Comparison of ENCODE assay signal across 27 cellular contexts in the genomic region with DNA sequence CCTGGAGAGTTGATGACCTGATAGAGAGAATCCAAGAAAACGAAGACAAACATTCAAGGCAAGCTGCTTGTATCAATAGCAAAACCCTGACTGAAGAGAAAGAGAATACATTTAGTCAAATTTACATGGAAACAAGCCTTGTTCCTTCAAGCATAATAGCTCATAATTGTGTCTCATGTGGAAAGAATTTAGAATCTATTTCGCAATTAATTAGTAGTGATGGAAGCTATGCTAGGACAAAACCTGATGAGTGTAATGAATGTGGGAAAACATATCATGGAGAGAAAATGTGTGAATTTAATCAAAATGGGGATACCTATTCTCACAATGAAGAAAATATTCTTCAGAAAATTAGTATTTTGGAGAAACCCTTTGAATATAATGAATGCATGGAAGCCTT. TPM values are rescaled to one million over a fixed set of nuclear protein-coding genes. Genes with fewer than 3 reads are reported as not detected.
DNase-seq lines count a peak whose midpoint lies in the region; ATAC-seq, FAIRE-seq and TF ChIP-seq lines count a peak whose summit lies in the region.
"Had no signal": no experiment of that assay in that cellular context is flagged by ENCODE, and none has a peak within 500 bp of the region (broad histone marks: within the 10 kb centered on the region; RNA-seq: fewer than 3 reads in every experiment).

No MANE protein-coding gene starts in this region.

- H3K27me3 ChIP-seq in HepG2 (ENCODE audit: control insufficient read depth in 1 of 2, insufficient read depth in 2 of 2, low read length in 2 of 2) (no peaks in the 10 kb centered on the region), right lobe of liver (no peaks in the 10 kb centered on the region), K562 (ENCODE audit: control insufficient read depth in 2 of 2, insufficient read depth in 2 of 2, low read length in 2 of 2) (no peaks in the 10 kb centered on the region), liver (ENCODE audit: control insufficient read depth in 4 of 4, insufficient read depth in 4 of 4, low read length in 3 of 4) (no peaks in the 10 kb centered on the region), ascending aorta (no peaks in the 10 kb centered on the region), gastrocnemius medialis (peaks cover 0 to 2% (median 0%) of the 10 kb centered on the region in 3 donors)
- H3K27me3 ChIP-seq: BE2C, neutrophil, spleen had no signal

- CTCF ChIA-PET in HepG2 (lab: Yijun Ruan, JAX; ENCODE audit: low intra/inter-chr PET ratio, low total read pairs) (no interaction called here), K562 (lab: Yijun Ruan, JAX; ENCODE audit: low intra/inter-chr PET ratio) (no interaction called here)

- no peaks in the 10 kb centered on the region for H3K9me1 ChIP-seq in K562 (ENCODE audit: control insufficient read depth, insufficient read depth, low read length)

- BruUV-seq in HepG2 (replicated peaks; lab: Mats Ljungman, UMichigan) (no TSS peak), K562 (replicated peaks; lab: Mats Ljungman, UMichigan) (no TSS peak)

- H3K4me1 ChIP-seq in HepG2 (ENCODE audit: insufficient read depth, low read length), result no peaks in the 10 kb centered on the region
- H3K4me1 ChIP-seq in right lobe of liver, result no peaks in the 10 kb centered on the region
- H3K4me1 ChIP-seq in K562 (replicated peaks in 1 of 2; ENCODE audit: control insufficient read depth in 2 of 2, insufficient read depth in 2 of 2, low read length in 2 of 2), result no peaks in the 10 kb centered on the region
- no peaks in the 10 kb centered on the region for H3K4me1 ChIP-seq in liver (ENCODE audit: control insufficient read depth in 4 of 4, insufficient read depth in 4 of 4, low read length in 3 of 4)
- no peaks in the 10 kb centered on the region for H3K4me1 ChIP-seq in ascending aorta
- no peaks in the 10 kb centered on the region for H3K4me1 ChIP-seq in gastrocnemius medialis
- H3K4me1 ChIP-seq: BE2C, lower lobe of right lung, spleen had no signal

- peaks cover 13 to 66% of the 10 kb centered on the region in 2 experiments for H3K36me3 ChIP-seq in HepG2 (replicated peaks in 1 of 2; ENCODE audit: control insufficient read depth in 1 of 2, insufficient read depth in 2 of 2, low read length in 2 of 2)
- peaks cover 7 to 66% (median 41%) of the 10 kb centered on the region in 4 donors for H3K36me3 ChIP-seq in right lobe of liver
- H3K36me3 ChIP-seq in K562 (ENCODE audit: control insufficient read depth, insufficient read depth, low read length), result peaks cover 65% of the 10 kb centered on the region
- H3K36me3 ChIP-seq in liver (ENCODE audit: control insufficient read depth in 4 of 4, insufficient read depth in 3 of 4, low read depth in 1 of 4, low read length in 3 of 4), result peaks cover 19 to 70% (median 63%) of the 10 kb centered on the region in 4 donors
- peaks cover 65 to 74% of the 10 kb centered on the region in 2 donors for H3K36me3 ChIP-seq in ascending aorta
- H3K36me3 ChIP-seq in gastrocnemius medialis, result peaks cover 18 to 91% of the 10 kb centered on the region in 2 donors

- intact Hi-C loops in HepG2 (cut with micrococcal nuclease; ENCODE audit: unreplicated experiment) (no loop called here), right lobe of liver (cut with DNase I) (no loop called here), K562 (cut with micrococcal nuclease) (no loop called here), ascending aorta (cut with DNase I) (no loop called here), gastrocnemius medialis (cut with DNase I; ENCODE audit: low total_unique reads) (no loop called here)

- H2AFZ ChIP-seq in HepG2 (ENCODE audit: low read length) (no peak overlapping the region), K562 (ENCODE audit: low read depth, low read length) (no peak overlapping the region)

- H3K9me3 ChIP-seq in HepG2 (ENCODE audit: low read length) (no peaks in the 10 kb centered on the region), right lobe of liver (peaks cover 7 to 75% (median 52%) of the 10 kb centered on the region in 4 donors), K562 (replicated peaks; ENCODE audit: control insufficient read depth, insufficient read depth, low read depth, low read length) (peaks cover 76% of the 10 kb centered on the region), liver (ENCODE audit: control insufficient read depth in 4 of 4, low read length in 3 of 4) (peaks cover 42 to 93% (median 77%) of the 10 kb centered on the region in 4 donors), ascending aorta (peaks cover 82 to 100% of the 10 kb centered on the region in 2 donors), gastrocnemius medialis (peaks cover 14 to 97% (median 66%) of the 10 kb centered on the region in 3 donors)

- H3K9ac ChIP-seq in HepG2 (ENCODE audit: insufficient read depth, low read depth, low read length) (no peak overlapping the region), K562 (ENCODE audit: insufficient read depth in 1 of 2, low read depth in 2 of 2, low read length in 2 of 2) (no peak overlapping the region), liver (ENCODE audit: low read depth in 1 of 2, low read length in 2 of 2) (no peak overlapping the region)

- no peak for TF ChIP-seq EP300 in HepG2 (IDR thresholded peaks at IDR 0.05; ENCODE audit: low read depth in 2 of 2, low read length in 2 of 2)
- TF ChIP-seq EP300 in HepG2 (CRISPR knock-in tag; IDR thresholded peaks at IDR 0.05; ENCODE audit: borderline replicate concordance), result no peak
- TF ChIP-seq EP300 in K562 (IDR thresholded peaks at IDR 0.05; ENCODE audit: low read length), result no peak

- H4K20me1 ChIP-seq in HepG2 (ENCODE audit: insufficient read depth, low read length) (no peaks in the 10 kb centered on the region), K562 (replicated peaks; ENCODE audit: control insufficient read depth, insufficient read depth, low read length) (no peaks in the 10 kb centered on the region)

- H3K27ac ChIP-seq in HepG2 (ENCODE audit: extremely low read length, insufficient read depth, low read length), result no peak overlapping the region
- no peak overlapping the region for H3K27ac ChIP-seq in right lobe of liver
- H3K27ac ChIP-seq in K562 (ENCODE audit: extremely low read depth, low read depth, low read length), result no peak overlapping the region
- no peak overlapping the region for H3K27ac ChIP-seq in liver (ENCODE audit: low read depth in 1 of 2, low read length in 2 of 2)
- H3K27ac ChIP-seq in ascending aorta, result no peak overlapping the region
- H3K27ac ChIP-seq in gastrocnemius medialis, result no peak overlapping the region
- H3K27ac ChIP-seq: lower lobe of right lung, neutrophil, RWPE1, spleen, WERI-Rb-1 had no signal

- POLR2A ChIA-PET in HepG2 (lab: Yijun Ruan, JAX), result no interaction called here
- POLR2A ChIA-PET in K562 (lab: Yijun Ruan, JAX), result interaction anchor here (0.6 to 0.9 kb wide), 2 partner anchors 18 to 186 kb away, joined by 3 to 4 read pairs; partner anchors contain the start of gene RBAK

- no peak for ATAC-seq in HepG2
- no peak for ATAC-seq in right lobe of liver
- no peak for ATAC-seq in K562
- no peak for ATAC-seq in GM21515 (IDR thresholded peaks at IDR 0.05; ENCODE audit: unreplicated experiment)
- no peak for ATAC-seq in gastrocnemius medialis
- ATAC-seq: lower lobe of right lung, SK-N-SH treated with all-trans-retinoic acid at 6 μM for 48 hours had no signal

- no peak for TF ChIP-seq RAD21 in HepG2 (CRISPR knock-in tag; IDR thresholded peaks at IDR 0.05)
- TF ChIP-seq RAD21 in K562 (CRISPR knock-in tag; conservative IDR thresholded peaks at IDR 0.05 in 1 of 2, IDR thresholded peaks at IDR 0.05 in 1 of 2), result no peak
- no peak for TF ChIP-seq RAD21 in liver (IDR thresholded peaks at IDR 0.05)

- H3K79me2 ChIP-seq in HepG2 (ENCODE audit: insufficient read depth, low read length), result no peaks in the 10 kb centered on the region
- no peaks in the 10 kb centered on the region for H3K79me2 ChIP-seq in K562 (ENCODE audit: control insufficient read depth, insufficient read depth, low read length)

- 99% methylated on average over 2 of the region's 2 CpGs for WGBS in HepG2 (ENCODE audit: low lambda C conversion rate)
- 86% methylated on average over 2 of the region's 2 CpGs for WGBS in right lobe of liver (ENCODE audit: insufficient coverage, low coverage, low lambda C conversion rate, missing lambda C conversion rate)
- 95% methylated on average over 2 of the region's 2 CpGs for WGBS in K562 (ENCODE audit: insufficient coverage, low coverage, missing lambda C conversion rate)
- 98% methylated on average over 2 of the region's 2 CpGs for WGBS in liver

- H3K4me2 ChIP-seq in HepG2 (ENCODE audit: low read depth, low read length) (no peak overlapping the region), K562 (ENCODE audit: insufficient read depth, low read length) (no peak overlapping the region)

- TF ChIP-seq POLR2A in HepG2 (IDR thresholded peaks at IDR 0.05; ENCODE audit: insufficient read depth in 1 of 2, low read depth in 2 of 2, low read length in 2 of 2), result no peak
- TF ChIP-seq POLR2A in right lobe of liver (IDR thresholded peaks at IDR 0.05), result no peak
- no peak for TF ChIP-seq POLR2A in K562 (conservative IDR thresholded peaks at IDR 0.05)
- no peak for TF ChIP-seq POLR2A in gastrocnemius medialis (IDR thresholded peaks at IDR 0.05)

- no peak for TF ChIP-seq CTCF in HepG2 (CRISPR knock-in tag; IDR thresholded peaks at IDR 0.05)
- no peak for TF ChIP-seq CTCF in right lobe of liver (IDR thresholded peaks at IDR 0.05)
- TF ChIP-seq CTCF in K562 (IDR thresholded peaks at IDR 0.05 in 2 of 3, conservative IDR thresholded peaks at IDR 0.05 in 1 of 3; ENCODE audit: insufficient read depth in 2 of 3, low read depth in 1 of 3, low read length in 3 of 3), result no peak
- no peak for TF ChIP-seq CTCF in liver (IDR thresholded peaks at IDR 0.05; ENCODE audit: low read depth, low read length, missing input control)
- TF ChIP-seq CTCF in ascending aorta (IDR thresholded peaks at IDR 0.05), result no peak
- TF ChIP-seq CTCF in gastrocnemius medialis (IDR thresholded peaks at IDR 0.05 in 4 of 5, conservative IDR thresholded peaks at IDR 0.05 in 1 of 5), result no peak

- DNase-seq in HepG2 (ENCODE audit: low spot score), result no peak
- DNase-seq in right lobe of liver, result no peak
- no peak for DNase-seq in K562 (ENCODE audit: extremely low read depth in 1 of 4, low spot score in 3 of 4)
- no peak for DNase-seq in MV-4-11 (lab: John Stamatoyannopoulos, UW)
- no peak for DNase-seq in ascending aorta (ENCODE audit: low spot score in 2 of 2)
- DNase-seq in gastrocnemius medialis, result no peak
- DNase-seq: activated CD4-positive, alpha-beta T cell treated with anti-CD3 and anti-CD28 coated beads, Interleukin-2, amount 50 U/mL, for 1 hour; activated gamma-delta T cell; BE2C; H7; hypothalamus; lower lobe of right lung; MM.1S; NCI-H1436; NCI-H2107; NCI-H524; spleen; WERI-Rb-1 had no signal

- in situ Hi-C loops in HepG2 (cut with HindIII; ENCODE audit: extremely low pct_ligation_motif_present, low pct_unique_long_range_greater_than_20kb) (no loop called here), K562 (cut with MboI) (no loop called here), gastrocnemius medialis (cut with MboI; ENCODE audit: low sequenced_read_pairs in 4 of 4) (no loop called here)

- FAIRE-seq in HepG2 (lab: Jason Lieb, UNC) (no peak), K562 (lab: Jason Lieb, UNC) (no peak)
- FAIRE-seq: A204.1, D721Med, frontal cortex, keratinocyte had no signal

- H3K4me3 ChIP-seq in HepG2 (replicated peaks in 1 of 3; ENCODE audit: insufficient read depth in 1 of 3, low read depth in 2 of 3, low read length in 3 of 3), result no peak overlapping the region
- H3K4me3 ChIP-seq in right lobe of liver, result no peak overlapping the region
- no peak overlapping the region for H3K4me3 ChIP-seq in K562
- H3K4me3 ChIP-seq in liver (ENCODE audit: low read depth in 1 of 3, low read length in 3 of 3), result peak overlapping the region in 2 of 3 donors; percentile 28 to 47
- no peak overlapping the region for H3K4me3 ChIP-seq in ascending aorta
- peak overlapping the region in 1 of 4 donors; percentile 8 for H3K4me3 ChIP-seq in gastrocnemius medialis
- H3K4me3 ChIP-seq: lower lobe of right lung had no signal

RNA-seq across cellular contexts. Expression of gene RBAK, which starts 18.0 kb away (rescaled TPM):
- total RNA-seq in HepG2 (2016; rRNA removed; fragmentation: Illumina TruSeq; extraction: Trizol), result 11.8 and 14.9 TPM in 2 replicates
- total RNA-seq in HepG2 (2016; cell fraction: cytosol; rRNA removed; fragmentation: Illumina TruSeq; extraction: Trizol; ENCODE audit: low read depth), result 0.79 and 0.81 TPM in 2 replicates
- total RNA-seq in HepG2 (2016; cell fraction: insoluble cytoplasmic fraction; rRNA removed; fragmentation: Illumina TruSeq; extraction: Trizol), result 11.7 and 14.1 TPM in 2 replicates
- 4.4 and 5.2 TPM in 2 replicates for total RNA-seq in HepG2 (2016; cell fraction: membrane; rRNA removed; fragmentation: Illumina TruSeq; extraction: Trizol)
- 18.8 and 20.9 TPM in 2 replicates for total RNA-seq in HepG2 (2016; cell fraction: nucleus; rRNA removed; fragmentation: Illumina TruSeq; extraction: Trizol)
- polyA plus RNA-seq in HepG2 (2011; rRNA removed), result 4.2 and 4.4 TPM in 2 replicates
- polyA plus RNA-seq in HepG2 (2011; cell fraction: cytosol; rRNA removed), result 1.2 and 1.9 TPM in 2 replicates
- 5.2 and 6.8 TPM in 2 replicates for polyA plus RNA-seq in HepG2 (2011; cell fraction: nucleus; rRNA removed)
- 6.3 and 7.2 TPM in 2 replicates for polyA plus RNA-seq in HepG2 (2012)
- polyA plus RNA-seq in HepG2 (2016; cell fraction: cytosol; fragmentation: Illumina TruSeq; extraction: Trizol; ENCODE audit: low read depth), result 0.31 and 0.35 TPM in 2 replicates
- 8.7 and 9.4 TPM in 2 replicates for polyA plus RNA-seq in HepG2 (2016; cell fraction: insoluble cytoplasmic fraction; fragmentation: Illumina TruSeq; extraction: Trizol; ENCODE audit: low read depth)
- polyA plus RNA-seq in HepG2 (2016; cell fraction: membrane; fragmentation: Illumina TruSeq; extraction: Trizol; ENCODE audit: low read depth), result 1.3 and 1.4 TPM in 2 replicates
- polyA plus RNA-seq in HepG2 (2016; cell fraction: nucleus; fragmentation: Illumina TruSeq; extraction: Trizol; ENCODE audit: insufficient read depth, low read depth), result 26.4 and 26.9 TPM in 2 replicates
- polyA minus RNA-seq in HepG2 (2011; rRNA and poly(A)+ RNA removed; ENCODE audit: low replicate concordance), result 1.5 and 4.0 TPM in 2 replicates
- 5.8 and 7.4 TPM in 2 replicates for polyA minus RNA-seq in HepG2 (2011; cell fraction: cytosol; rRNA and poly(A)+ RNA removed)
- polyA minus RNA-seq in HepG2 (2011; cell fraction: nucleus; rRNA and poly(A)+ RNA removed), result 26.0 and 26.4 TPM in 2 replicates
- total RNA-seq in right lobe of liver, result 1 to 10 TPM; 4.0 to 6.9 (median 5.1) TPM
- total RNA-seq in K562 (2011; cell fraction: chromatin; rRNA removed; ENCODE audit: low replicate concordance), result 14.1 and 39.5 TPM in 2 replicates
- total RNA-seq in K562 (2011; cell fraction: nucleolus; rRNA removed), result 6.7 and 12.1 TPM in 2 replicates
- total RNA-seq in K562 (2011; cell fraction: nucleoplasm; rRNA removed), result 15.7 and 16.5 TPM in 2 replicates
- 6.3 and 7.1 TPM in 2 replicates for total RNA-seq in K562 (2014; rRNA removed)
- 12.7 and 15.9 TPM in 2 replicates for total RNA-seq in K562 (2014; rRNA removed; fragmentation: Illumina TruSeq; extraction: Trizol)
- 11.7 and 13.2 TPM in 2 replicates for total RNA-seq in K562 (2015; rRNA removed; fragmentation: Illumina TruSeq; extraction: Trizol)
- 9.8 and 11.2 TPM in 2 replicates for total RNA-seq in K562 (2021)
- polyA plus RNA-seq in K562 (2011; rRNA removed), result 10.1 and 10.4 TPM in 2 replicates
- 1.2 and 2.8 TPM in 2 replicates for polyA plus RNA-seq in K562 (2011; cell fraction: cytosol; rRNA removed)
- polyA plus RNA-seq in K562 (2011; cell fraction: nucleus; rRNA removed), result 12.3 and 16.5 TPM in 2 replicates
- polyA plus RNA-seq in K562 (2012), result 6.3 and 7.0 TPM in 2 replicates
- 8.9 and 10.2 TPM in 2 replicates for polyA plus RNA-seq in K562 (2014; fragmentation: Illumina TruSeq; extraction: Trizol)
- polyA plus RNA-seq in K562 (2014; fragmentation: Nextera tagmentation; extraction: Ambion mirVana), result 1 to 10 TPM; 2.7 to 3.3 TPM
- 5.6 and 7.4 TPM in 2 replicates for polyA plus RNA-seq in K562 (2014; rRNA removed)
- polyA minus RNA-seq in K562 (2011; rRNA and poly(A)+ RNA removed), result 22.4 and 32.1 TPM in 2 replicates
- polyA minus RNA-seq in K562 (2011; cell fraction: cytosol; rRNA and poly(A)+ RNA removed), result 7.4 and 8.3 TPM in 2 replicates
- 11.3 and 21.8 TPM in 2 replicates for polyA minus RNA-seq in K562 (2011; cell fraction: nucleus; rRNA and poly(A)+ RNA removed)
- 1 to 10 TPM; 5.3 to 7.2 TPM for total RNA-seq in liver
- polyA plus RNA-seq in liver, result 1 to 10 TPM; 1.7 to 2.1 TPM
- 9.9 TPM for total RNA-seq in ascending aorta
- total RNA-seq in gastrocnemius medialis, result 1 to 10 TPM; 3.4 to 6.0 (median 4.2) TPM

Comparison
In these comparisons a context has a peak if more than half of its experiments do, and no peak if none do; other contexts are left out.
1. H3K4me3 ChIP-seq: peak in liver (2 of 3); none in HepG2 (0 of 3), right lobe of liver (0 of 3), K562 (single experiment) and ascending aorta (0 of 2).
2. Of the 241 proteins assayed by ChIP-seq in both HepG2 and K562: peak only in HepG2: SMC3; only in K562: none; in both: CEBPB; in neither: 238; mixed calls (peak in some experiments, not most) for 1.